ENCODE assay signal across 14 cellular contexts in the genomic region with DNA sequence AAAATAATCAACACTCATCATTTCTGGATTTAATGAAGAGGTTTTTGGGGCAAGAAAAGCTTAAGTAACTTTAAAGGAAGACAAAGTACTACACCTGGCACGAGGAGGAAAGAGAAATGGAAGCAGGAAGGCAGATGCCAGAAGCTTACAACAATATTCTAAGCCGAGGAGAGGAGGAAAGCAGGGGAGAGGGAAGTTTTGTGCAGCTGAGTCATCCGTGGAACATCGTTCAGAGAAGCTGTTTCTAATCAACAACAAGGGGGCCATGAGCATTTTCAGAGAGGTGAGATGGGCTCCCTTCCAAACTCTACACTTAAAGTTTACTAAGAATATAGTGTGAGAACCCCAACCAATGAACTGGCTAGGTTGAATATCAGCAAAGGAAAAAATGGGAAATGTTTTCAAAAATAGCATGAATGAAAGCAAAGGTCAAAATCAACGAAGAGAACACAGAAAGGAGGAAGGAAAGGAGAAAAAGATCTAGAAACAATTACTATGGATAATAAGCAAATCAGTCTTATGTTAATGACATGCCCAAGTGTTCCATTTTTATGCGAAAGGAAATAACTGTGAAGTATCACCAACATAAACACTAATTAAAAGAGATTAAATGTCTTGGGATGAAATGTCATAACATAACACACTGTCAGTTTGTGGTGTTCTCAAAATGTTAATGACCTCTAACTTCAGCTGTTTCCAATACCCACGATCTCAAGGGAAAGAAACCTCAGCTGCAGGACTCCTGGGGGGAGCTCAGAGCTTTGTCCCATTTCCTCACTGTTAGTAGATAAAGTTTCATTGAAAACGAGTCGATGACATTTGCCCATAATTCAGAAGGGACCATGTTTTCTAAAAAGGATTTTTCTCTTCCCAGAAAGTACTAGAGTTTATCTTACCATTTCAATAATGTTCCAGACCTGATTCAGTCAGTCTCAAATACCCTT.
A peak's percentile ranks its signal among the peaks of the same experiment; 100 is the strongest.
DNase-seq lines count a peak whose midpoint lies in the region; ATAC-seq, FAIRE-seq and TF ChIP-seq lines count a peak whose summit lies in the region.
"Had no signal": no experiment of that assay in that cellular context is flagged by ENCODE, and none has a peak within 500 bp of the region (broad histone marks: within the 10 kb centered on the region; RNA-seq: fewer than 3 reads in every experiment).

No MANE protein-coding gene starts in this region.

- H3K27me3 ChIP-seq in HepG2 (ENCODE audit: control insufficient read depth in 1 of 2, insufficient read depth in 2 of 2, low read length in 2 of 2): no peaks in the 10 kb centered on the region
- H3K27me3 ChIP-seq in right lobe of liver: no peaks in the 10 kb centered on the region
- H3K27me3 ChIP-seq in CD4-positive, alpha-beta memory T cell (ENCODE audit: insufficient read depth, low read length): no peaks in the 10 kb centered on the region
- H3K27me3 ChIP-seq: body of pancreas had no signal

- no peaks in the 10 kb centered on the region for H3K79me2 ChIP-seq in HepG2 (ENCODE audit: insufficient read depth, low read length)

- BruUV-seq in HepG2 (replicated peaks; lab: Mats Ljungman, UMichigan): no TSS peak

- no peaks in the 10 kb centered on the region for H3K36me3 ChIP-seq in HepG2 (replicated peaks in 1 of 2; ENCODE audit: control insufficient read depth in 1 of 2, insufficient read depth in 2 of 2, low read length in 2 of 2)
- H3K36me3 ChIP-seq in right lobe of liver: no peaks in the 10 kb centered on the region
- H3K36me3 ChIP-seq in CD4-positive, alpha-beta memory T cell (ENCODE audit: insufficient read depth, low read length): no peaks in the 10 kb centered on the region

- TF ChIP-seq CTCF in HepG2 (CRISPR knock-in tag; IDR thresholded peaks at IDR 0.05) (no peak), right lobe of liver (IDR thresholded peaks at IDR 0.05) (no peak)

- H3K4me1 ChIP-seq in HepG2 (ENCODE audit: insufficient read depth, low read length) (no peaks in the 10 kb centered on the region), right lobe of liver (no peaks in the 10 kb centered on the region)
- no peaks in the 10 kb centered on the region for H3K4me1 ChIP-seq in CD4-positive, alpha-beta memory T cell (ENCODE audit: insufficient read depth, low read length)
- H3K4me1 ChIP-seq: body of pancreas had no signal

- no peak for TF ChIP-seq RAD21 in HepG2 (CRISPR knock-in tag; IDR thresholded peaks at IDR 0.05)

- POLR2A ChIA-PET in HepG2 (lab: Yijun Ruan, JAX): no interaction called here
- POLR2A ChIA-PET in CD4-positive, alpha-beta memory T cell (lab: Charles Lee; ENCODE audit: partially characterized antibody): no interaction called here

- no peaks in the 10 kb centered on the region for H3K36me3 Mint-ChIP-seq in CD4-positive, alpha-beta memory T cell
- H3K36me3 Mint-ChIP-seq: IgD-negative memory B cell had no signal

- peaks cover 1 to 2% of the 10 kb centered on the region in 2 donors for H3K27me3 Mint-ChIP-seq in CD4-positive, alpha-beta memory T cell
- H3K27me3 Mint-ChIP-seq: IgD-negative memory B cell had no signal

- TF ChIP-seq EP300 in HepG2 (IDR thresholded peaks at IDR 0.05; ENCODE audit: low read depth in 2 of 2, low read length in 2 of 2) (no peak), HepG2 (CRISPR knock-in tag; IDR thresholded peaks at IDR 0.05; ENCODE audit: borderline replicate concordance) (no peak)

- DNase-seq in HepG2 (ENCODE audit: low spot score) (no peak), right lobe of liver (no peak), amniotic stem cell (lab: John Stamatoyannopoulos, UW) (peak; percentile 31), hepatic stellate cell (ENCODE audit: low spot score) (peak; percentile 45), RCC 7860 (ENCODE audit: low spot score) (no peak)
- DNase-seq in CD4-positive, alpha-beta memory T cell: no peak
- DNase-seq: body of pancreas; stimulated activated naive CD4-positive, alpha-beta T cell had no signal

- ATAC-seq in HepG2 (no peak), right lobe of liver (no peak), HG02763 (IDR thresholded peaks at IDR 0.05; ENCODE audit: unreplicated experiment) (no peak), HG02885 (IDR thresholded peaks at IDR 0.05; ENCODE audit: poor library complexity, unreplicated experiment) (no peak)
- ATAC-seq: body of pancreas had no signal

- no peak overlapping the region for H3K27ac ChIP-seq in HepG2 (ENCODE audit: extremely low read length, insufficient read depth, low read length)
- no peak overlapping the region for H3K27ac ChIP-seq in right lobe of liver
- no peak overlapping the region for H3K27ac ChIP-seq in CD4-positive, alpha-beta memory T cell (ENCODE audit: low read depth, low read length)
- H3K27ac ChIP-seq: body of pancreas had no signal

- H4K20me1 ChIP-seq in HepG2 (ENCODE audit: insufficient read depth, low read length): no peaks in the 10 kb centered on the region

- WGBS in HepG2 (ENCODE audit: low lambda C conversion rate): 15% methylated on average over 9 of the region's 9 CpGs
- 31% methylated on average over 9 of the region's 9 CpGs for WGBS in right lobe of liver (ENCODE audit: insufficient coverage, low coverage, low lambda C conversion rate, missing lambda C conversion rate)

- no peaks in the 10 kb centered on the region for H3K4me1 Mint-ChIP-seq in CD4-positive, alpha-beta memory T cell
- H3K4me1 Mint-ChIP-seq: IgD-negative memory B cell had no signal

- no peaks in the 10 kb centered on the region for H3K9me3 ChIP-seq in HepG2 (ENCODE audit: low read length)
- no peaks in the 10 kb centered on the region for H3K9me3 ChIP-seq in right lobe of liver
- H3K9me3 ChIP-seq in CD4-positive, alpha-beta memory T cell (ENCODE audit: control insufficient read depth in 1 of 2, low read length in 2 of 2): no peaks in the 10 kb centered on the region
- H3K9me3 ChIP-seq: body of pancreas had no signal

- H3K27ac Mint-ChIP-seq in CD4-positive, alpha-beta memory T cell: peak overlapping the region in 1 of 7 donors; percentile 39
- H3K27ac Mint-ChIP-seq: IgD-negative memory B cell had no signal

- no peak overlapping the region for H2AFZ ChIP-seq in HepG2 (ENCODE audit: low read length)

- CTCF ChIA-PET in HepG2 (lab: Yijun Ruan, JAX; ENCODE audit: low intra/inter-chr PET ratio, low total read pairs): no interaction called here
- CTCF ChIA-PET in CD4-positive, alpha-beta memory T cell (lab: Charles Lee; ENCODE audit: partially characterized antibody): no interaction called here

- H3K4me2 ChIP-seq in HepG2 (ENCODE audit: low read depth, low read length): no peak overlapping the region

- H3K9me3 Mint-ChIP-seq in CD4-positive, alpha-beta memory T cell: no peaks in the 10 kb centered on the region
- H3K9me3 Mint-ChIP-seq: IgD-negative memory B cell had no signal

- H3K4me3 Mint-ChIP-seq in CD4-positive, alpha-beta memory T cell: no peak overlapping the region
- H3K4me3 Mint-ChIP-seq: IgD-negative memory B cell had no signal

- FAIRE-seq in HepG2 (lab: Jason Lieb, UNC) (no peak), RCC 7860 (lab: Jason Lieb, UNC) (no peak)
- FAIRE-seq: frontal cortex, G401.6, TTC549 had no signal

- H3K4me3 ChIP-seq in HepG2 (replicated peaks in 1 of 3; ENCODE audit: insufficient read depth in 1 of 3, low read depth in 2 of 3, low read length in 3 of 3) (no peak overlapping the region), right lobe of liver (no peak overlapping the region)
- no peak overlapping the region for H3K4me3 ChIP-seq in CD4-positive, alpha-beta memory T cell (ENCODE audit: low read length in 2 of 2)
- H3K4me3 ChIP-seq: body of pancreas had no signal

- H3K9ac ChIP-seq in HepG2 (ENCODE audit: insufficient read depth, low read depth, low read length): no peak overlapping the region

- in situ Hi-C loops in HepG2 (cut with HindIII; ENCODE audit: extremely low pct_ligation_motif_present, low pct_unique_long_range_greater_than_20kb): no loop called here

- TF ChIP-seq POLR2A in HepG2 (IDR thresholded peaks at IDR 0.05; ENCODE audit: insufficient read depth in 1 of 2, low read depth in 2 of 2, low read length in 2 of 2) (no peak), right lobe of liver (IDR thresholded peaks at IDR 0.05) (no peak)

- intact Hi-C loops in HepG2 (cut with micrococcal nuclease; ENCODE audit: unreplicated experiment) (no loop called here), right lobe of liver (cut with DNase I) (no loop called here)
- intact Hi-C loops in CD4-positive, alpha-beta memory T cell (cut with micrococcal nuclease): no loop called here

TF ChIP-seq in HepG2, 621 proteins besides CTCF, POLR2A, EP300 and RAD21:
- TF ChIP-seq HHEX (CRISPR knock-in tag; IDR thresholded peaks at IDR 0.05) (no peak), ZNF674 (CRISPR knock-in tag; IDR thresholded peaks at IDR 0.05; ENCODE audit: low read depth) (no peak), FOSL2 (CRISPR knock-in tag; IDR thresholded peaks at IDR 0.05) (peak; percentile 57), YY1 (IDR thresholded peaks at IDR 0.05; ENCODE audit: insufficient read depth, insufficient replicate concordance, low read depth, low read length) (no peak), CBX1 (IDR thresholded peaks at IDR 0.05; ENCODE audit: low read depth) (no peak)
- TF ChIP-seq, protein P1, sequence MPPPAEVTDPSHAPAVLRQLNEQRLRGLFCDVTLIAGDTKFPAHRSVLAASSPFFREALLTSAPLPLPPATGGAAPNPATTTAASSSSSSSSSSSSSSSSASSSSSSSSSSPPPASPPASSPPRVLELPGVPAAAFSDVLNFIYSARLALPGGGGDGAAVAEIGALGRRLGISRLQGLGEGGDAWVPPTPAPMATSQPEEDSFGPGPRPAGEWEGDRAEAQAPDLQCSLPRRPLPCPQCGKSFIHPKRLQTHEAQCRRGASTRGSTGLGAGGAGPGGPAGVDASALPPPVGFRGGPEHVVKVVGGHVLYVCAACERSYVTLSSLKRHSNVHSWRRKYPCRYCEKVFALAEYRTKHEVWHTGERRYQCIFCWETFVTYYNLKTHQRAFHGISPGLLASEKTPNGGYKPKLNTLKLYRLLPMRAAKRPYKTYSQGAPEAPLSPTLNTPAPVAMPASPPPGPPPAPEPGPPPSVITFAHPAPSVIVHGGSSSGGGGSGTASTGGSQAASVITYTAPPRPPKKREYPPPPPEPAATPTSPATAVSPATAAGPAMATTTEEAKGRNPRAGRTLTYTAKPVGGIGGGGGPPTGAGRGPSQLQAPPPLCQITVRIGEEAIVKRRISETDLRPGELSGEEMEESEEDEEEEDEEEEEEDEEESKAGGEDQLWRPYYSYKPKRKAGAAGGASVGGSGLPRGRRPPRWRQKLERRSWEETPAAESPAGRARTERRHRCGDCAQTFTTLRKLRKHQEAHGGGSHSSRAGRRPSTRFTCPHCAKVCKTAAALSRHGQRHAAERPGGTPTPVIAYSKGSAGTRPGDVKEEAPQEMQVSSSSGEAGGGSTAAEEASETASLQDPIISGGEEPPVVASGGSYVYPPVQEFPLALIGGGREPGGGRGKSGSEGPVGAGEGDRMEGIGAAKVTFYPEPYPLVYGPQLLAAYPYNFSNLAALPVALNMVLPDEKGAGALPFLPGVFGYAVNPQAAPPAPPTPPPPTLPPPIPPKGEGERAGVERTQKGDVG (CRISPR knock-in tag; IDR thresholded peaks at IDR 0.05; ENCODE audit: borderline replicate concordance): no peak

Comparison
In these comparisons a context has a peak if more than half of its experiments do, and no peak if none do; other contexts are left out.
1. DNase-seq: peak in amniotic stem cell (single experiment) and hepatic stellate cell (single experiment); none in HepG2 (single experiment), right lobe of liver (0 of 3), RCC 7860 (single experiment) and CD4-positive, alpha-beta memory T cell (0 of 5).